9 cellular contexts compared by ENCODE assay signal in the genomic region with DNA sequence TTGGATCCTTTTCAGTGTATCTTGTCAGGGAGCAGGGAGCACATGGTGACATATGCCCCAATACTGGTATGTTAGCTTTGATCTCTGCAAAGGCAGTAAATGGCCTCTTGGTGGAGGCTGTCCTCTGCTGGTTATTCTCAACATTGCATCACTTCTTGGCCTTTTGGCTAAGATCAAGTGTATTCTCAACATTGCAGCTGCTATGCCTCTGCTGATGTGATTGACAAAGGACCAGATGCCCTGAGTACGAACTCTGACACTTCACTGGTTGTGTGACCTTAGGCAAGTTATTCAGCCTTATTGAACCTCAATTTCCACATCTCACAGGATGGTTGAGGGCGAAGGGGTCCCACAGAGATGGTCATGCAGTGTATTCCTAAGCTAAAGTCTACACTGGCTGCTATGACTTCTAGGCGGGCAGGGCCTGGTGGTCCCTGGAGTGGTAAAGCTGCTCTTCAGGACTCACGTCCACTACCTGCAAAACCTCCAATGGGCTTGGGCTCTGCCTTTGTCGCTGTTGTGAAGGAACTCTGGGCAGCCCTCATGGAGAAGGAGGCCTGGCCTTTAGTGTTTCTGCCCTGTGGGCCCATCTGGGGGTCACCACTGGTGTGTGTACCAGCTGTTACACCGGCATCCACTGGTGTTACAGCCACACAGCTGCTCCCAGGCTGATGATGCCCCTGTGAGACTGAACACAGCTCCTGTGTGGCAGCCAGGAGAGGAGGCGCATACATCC.
DNase-seq lines count a peak whose midpoint lies in the region; ATAC-seq and TF ChIP-seq lines count a peak whose summit lies in the region.
"Had no signal": no experiment of that assay in that cellular context is flagged by ENCODE, and none has a peak within 500 bp of the region (broad histone marks: within the 10 kb centered on the region; RNA-seq: fewer than 3 reads in every experiment).

No MANE protein-coding gene starts in this region.

- peaks cover 60 to 89% (median 73%) of the 10 kb centered on the region in 10 experiments for H3K4me1 ChIP-seq in BLaER1 treated with 17β-estradiol and CSF1 and Interleukin-3, amounts not matched to agents 10 nM and 100 nM
- H3K4me1 ChIP-seq in esophagus squamous epithelium, result peaks cover 0 to 44% (median 0%) of the 10 kb centered on the region in 3 donors
- peaks cover 0 to 11% of the 10 kb centered on the region in 2 donors for H3K4me1 ChIP-seq in naive thymus-derived CD4-positive, alpha-beta T cell (ENCODE audit: control insufficient read depth in 2 of 2, insufficient read depth in 2 of 2, low read length in 2 of 2)

- H3K4me3 ChIP-seq in BLaER1 treated with 17β-estradiol and CSF1 and Interleukin-3, amounts not matched to agents 10 nM and 100 nM, result peak overlapping the region in 6 of 10 experiments; percentile 32 to 72 (median 56); a peak in 8 of 20 replicates
- H3K4me3 ChIP-seq in esophagus squamous epithelium, result no peak overlapping the region
- H3K4me3 ChIP-seq in naive thymus-derived CD4-positive, alpha-beta T cell (ENCODE audit: low read length), result no peak overlapping the region
- H3K4me3 ChIP-seq: SK-N-MC had no signal

- peaks cover 0 to 13% (median under 1%) of the 10 kb centered on the region in 11 experiments; a peak in 7 of 22 replicates for H3K9me3 ChIP-seq in BLaER1 treated with 17β-estradiol and CSF1 and Interleukin-3, amounts not matched to agents 10 nM and 100 nM (replicated peaks in 1 of 11)
- H3K9me3 ChIP-seq in esophagus squamous epithelium, result no peaks in the 10 kb centered on the region
- no peaks in the 10 kb centered on the region for H3K9me3 ChIP-seq in naive thymus-derived CD4-positive, alpha-beta T cell (ENCODE audit: control insufficient read depth in 2 of 3, low read length in 3 of 3)

- peak overlapping the region; percentile 75 to 93 (median 88) for H3K4me2 ChIP-seq in BLaER1 treated with 17β-estradiol and CSF1 and Interleukin-3, amounts not matched to agents 10 nM and 100 nM

- no peaks in the 10 kb centered on the region for H3K27me3 ChIP-seq in BLaER1 treated with 17β-estradiol and CSF1 and Interleukin-3, amounts not matched to agents 10 nM and 100 nM
- no peaks in the 10 kb centered on the region for H3K27me3 ChIP-seq in esophagus squamous epithelium
- H3K27me3 ChIP-seq in naive thymus-derived CD4-positive, alpha-beta T cell (ENCODE audit: control insufficient read depth in 2 of 2, insufficient read depth in 2 of 2, low read length in 2 of 2), result no peaks in the 10 kb centered on the region

- ATAC-seq in GM18907 (IDR thresholded peaks at IDR 0.05; ENCODE audit: unreplicated experiment), result peak; percentile 81
- ATAC-seq in naive thymus-derived CD4-positive, alpha-beta T cell, result peak; percentile 70

- no peaks in the 10 kb centered on the region for H3K36me3 Mint-ChIP-seq in naive thymus-derived CD4-positive, alpha-beta T cell
- H3K36me3 Mint-ChIP-seq in type B pancreatic cell, result peaks cover 8% of the 10 kb centered on the region

- WGBS in esophagus squamous epithelium, 2 donors, result 67 to 76% methylated on average over 4 to 5 of the region's 7 CpGs

- POLR2A ChIA-PET in naive thymus-derived CD4-positive, alpha-beta T cell (lab: Charles Lee), result no interaction called here

- TF ChIP-seq CTCF in esophagus squamous epithelium (IDR thresholded peaks at IDR 0.05) (peak; percentile 64 to 98 (median 93)), type B pancreatic cell (conservative IDR thresholded peaks at IDR 0.05) (peak; percentile 96)

- DNase-seq in HS-27A (ENCODE audit: low read depth), result peak; percentile 89
- peak; percentile 53 for DNase-seq in NCI-H526 treated with DMSO at 0.1 percent for 48 hours (lab: John Stamatoyannopoulos, UW)
- peak; percentile 52 to 61 for DNase-seq in activated CD4-positive, alpha-beta T cell treated with anti-CD3 and anti-CD28 coated beads, Interleukin-2, amount 50 U/mL, for 48 hours
- no peak for DNase-seq in esophagus squamous epithelium (lab: John Stamatoyannopoulos, UW)
- peak in 8 of 9 donors; percentile 18 to 55 (median 36) for DNase-seq in naive thymus-derived CD4-positive, alpha-beta T cell
- DNase-seq in type B pancreatic cell (ENCODE audit: extremely low spot score, unreplicated experiment), result no peak

- intact Hi-C loops in esophagus squamous epithelium (cut with DNase I), result loop anchor here (5.0 to 10.0 kb wide), 2 partner anchors 182 to 379 kb away; no protein-coding TSS in a partner anchor
- intact Hi-C loops in naive thymus-derived CD4-positive, alpha-beta T cell (cut with micrococcal nuclease), result loop anchor here (1.0 to 2.0 kb wide), 6 partner anchors 31 to 510 kb away; no protein-coding TSS in a partner anchor

- peak overlapping the region; percentile 69 to 99 (median 98); a peak in 21 of 22 replicates for H3K27ac ChIP-seq in BLaER1 treated with 17β-estradiol and CSF1 and Interleukin-3, amounts not matched to agents 10 nM and 100 nM
- H3K27ac ChIP-seq in esophagus squamous epithelium, result no peak overlapping the region
- H3K27ac ChIP-seq in naive thymus-derived CD4-positive, alpha-beta T cell (ENCODE audit: low read depth, low read length), result no peak overlapping the region

- H3K4me1 Mint-ChIP-seq in naive thymus-derived CD4-positive, alpha-beta T cell, result peaks cover 19 to 23% (median 21%) of the 10 kb centered on the region in 7 donors
- peaks cover 52% of the 10 kb centered on the region for H3K4me1 Mint-ChIP-seq in type B pancreatic cell (ENCODE audit: unreplicated experiment)

- peaks cover 0 to 22% (median 0%) of the 10 kb centered on the region in 11 experiments; a peak in 1 of 22 replicates for H3K36me3 ChIP-seq in BLaER1 treated with 17β-estradiol and CSF1 and Interleukin-3, amounts not matched to agents 10 nM and 100 nM
- H3K36me3 ChIP-seq in esophagus squamous epithelium, result no peaks in the 10 kb centered on the region
- H3K36me3 ChIP-seq in naive thymus-derived CD4-positive, alpha-beta T cell (ENCODE audit: control insufficient read depth in 2 of 3, insufficient read depth in 3 of 3, low read length in 3 of 3), result no peaks in the 10 kb centered on the region

- CTCF ChIA-PET in naive thymus-derived CD4-positive, alpha-beta T cell (lab: Charles Lee), result interaction anchor here (0.8 to 1.7 kb wide), 8 partner anchors 17 to 734 kb away, joined by 3 to 4 read pairs (median 4); no protein-coding TSS in a partner anchor

- H3K4me3 Mint-ChIP-seq in naive thymus-derived CD4-positive, alpha-beta T cell, result no peak overlapping the region
- H3K4me3 Mint-ChIP-seq in type B pancreatic cell, result no peak overlapping the region

- no peak overlapping the region for H3K27ac Mint-ChIP-seq in naive thymus-derived CD4-positive, alpha-beta T cell
- no peak overlapping the region for H3K27ac Mint-ChIP-seq in type B pancreatic cell

- no peaks in the 10 kb centered on the region for H4K20me1 ChIP-seq in BLaER1 treated with 17β-estradiol and CSF1 and Interleukin-3, amounts not matched to agents 10 nM and 100 nM

- no peak for TF ChIP-seq POLR2A in esophagus squamous epithelium (IDR thresholded peaks at IDR 0.05)

- peaks cover 0 to 2% (median 0%) of the 10 kb centered on the region in 5 donors for H3K27me3 Mint-ChIP-seq in naive thymus-derived CD4-positive, alpha-beta T cell
- no peaks in the 10 kb centered on the region for H3K27me3 Mint-ChIP-seq in type B pancreatic cell

- H3K9me3 Mint-ChIP-seq in naive thymus-derived CD4-positive, alpha-beta T cell, result no peaks in the 10 kb centered on the region
- peaks cover 12% of the 10 kb centered on the region for H3K9me3 Mint-ChIP-seq in type B pancreatic cell

- peak overlapping the region; percentile 72 to 91 (median 86); a peak in 21 of 22 replicates for H3K9ac ChIP-seq in BLaER1 treated with 17β-estradiol and CSF1 and Interleukin-3, amounts not matched to agents 10 nM and 100 nM

Comparison
In these comparisons a context has a peak if more than half of its experiments do, and no peak if none do; other contexts are left out.
1. H3K27ac ChIP-seq: peak in BLaER1 treated with 17β-estradiol and CSF1 and Interleukin-3, amounts not matched to agents 10 nM and 100 nM (11 of 11); none in esophagus squamous epithelium (0 of 4) and naive thymus-derived CD4-positive, alpha-beta T cell (single experiment).
2. H3K4me3 ChIP-seq: peak in BLaER1 treated with 17β-estradiol and CSF1 and Interleukin-3, amounts not matched to agents 10 nM and 100 nM (6 of 10); none in esophagus squamous epithelium (0 of 4) and naive thymus-derived CD4-positive, alpha-beta T cell (single experiment).
3. DNase-seq: peak in HS-27A (single experiment), NCI-H526 treated with DMSO at 0.1 percent for 48 hours (single experiment), activated CD4-positive, alpha-beta T cell treated with anti-CD3 and anti-CD28 coated beads, Interleukin-2, amount 50 U/mL, for 48 hours (2 of 2) and naive thymus-derived CD4-positive, alpha-beta T cell (8 of 9); none in esophagus squamous epithelium (single experiment) and type B pancreatic cell (single experiment).